In genomic region chr3:46714728-46715506, GRCh38 we compare ENCODE assay signal across 19 cellular contexts. TPM values are rescaled to one million over a fixed set of nuclear protein-coding genes. Genes with fewer than 3 reads are reported as not detected.
DNase-seq lines count a peak whose midpoint lies in the region; ATAC-seq, FAIRE-seq and TF ChIP-seq lines count a peak whose summit lies in the region.
"Had no signal": no experiment of that assay in that cellular context is flagged by ENCODE, and none has a peak within 500 bp of the region (broad histone marks: within the 10 kb centered on the region; RNA-seq: fewer than 3 reads in every experiment).

No MANE protein-coding gene starts in this region.

- no peaks in the 10 kb centered on the region for H3K9me3 ChIP-seq in T-helper 17 cell (ENCODE audit: control insufficient read depth, low read length, poor library complexity, severe bottlenecking)
- H3K9me3 ChIP-seq: BE2C had no signal

- H3K27me3 Mint-ChIP-seq in activated CD4-positive, alpha-beta T cell treated with anti-CD3 and anti-CD28 coated beads, Interleukin-2, amount 10 ng/mL, durations not matched to agents 24 days and 14 days = peaks cover 10% of the 10 kb centered on the region
- H3K27me3 Mint-ChIP-seq in T-helper 17 cell = peaks cover 20% of the 10 kb centered on the region

- ATAC-seq in T-helper 17 cell (no peak), GM21367 (IDR thresholded peaks at IDR 0.05; ENCODE audit: unreplicated experiment) (no peak), GM19351 (IDR thresholded peaks at IDR 0.05; ENCODE audit: unreplicated experiment) (no peak)

- H3K9me3 Mint-ChIP-seq in activated CD4-positive, alpha-beta T cell treated with anti-CD3 and anti-CD28 coated beads, Interleukin-2, amount 10 ng/mL, durations not matched to agents 24 days and 14 days = no peaks in the 10 kb centered on the region
- H3K9me3 Mint-ChIP-seq: CD4-positive, alpha-beta memory T cell had no signal

- no peak overlapping the region for H3K4me3 Mint-ChIP-seq in activated CD4-positive, alpha-beta T cell treated with anti-CD3 and anti-CD28 coated beads, Interleukin-2, amount 10 ng/mL, durations not matched to agents 24 days and 14 days
- no peak overlapping the region for H3K4me3 Mint-ChIP-seq in T-helper 17 cell
- H3K4me3 Mint-ChIP-seq: CD4-positive, alpha-beta memory T cell had no signal

- no peaks in the 10 kb centered on the region for H3K36me3 Mint-ChIP-seq in activated CD4-positive, alpha-beta T cell treated with anti-CD3 and anti-CD28 coated beads, Interleukin-2, amount 10 ng/mL, durations not matched to agents 24 days and 14 days (ENCODE audit: low read depth)
- no peaks in the 10 kb centered on the region for H3K36me3 Mint-ChIP-seq in T-helper 17 cell (ENCODE audit: low read depth)
- H3K36me3 Mint-ChIP-seq: CD4-positive, alpha-beta memory T cell had no signal

- peak; percentile 3 for DNase-seq in activated CD4-positive, alpha-beta T cell treated with anti-CD3 and anti-CD28 coated beads for 48 hours
- DNase-seq in activated CD4-positive, alpha-beta T cell treated with anti-CD3 and anti-CD28 coated beads, Interleukin-2, amount 10 ng/mL, durations not matched to agents 24 days and 14 days = no peak
- no peak for DNase-seq in T-helper 17 cell
- DNase-seq in mesenteric fat pad (ENCODE audit: low spot score) = peak; percentile 72
- DNase-seq in stimulated activated CD8-positive, alpha-beta memory T cell treated with anti-CD3 and anti-CD28 coated beads, Interleukin-4, amount 100 ng/mL, for 48 hours = peak; percentile 9
- no peak for DNase-seq in GM12892 (ENCODE audit: insufficient read length)
- DNase-seq: BE2C; CD4-positive, alpha-beta memory T cell; NCI-H146; NCI-H2081 treated with DMSO at 0.1 percent for 48 hours; NCI-H510A treated with DMSO at 0.1 percent for 48 hours; SHP77 had no signal

- H3K27ac Mint-ChIP-seq in activated CD4-positive, alpha-beta T cell treated with anti-CD3 and anti-CD28 coated beads, Interleukin-2, amount 10 ng/mL, durations not matched to agents 24 days and 14 days = no peak overlapping the region
- peak overlapping the region; percentile 53 for H3K27ac Mint-ChIP-seq in T-helper 17 cell

- FAIRE-seq in GM12892 (lab: Jason Lieb, UNC) = no peak
- FAIRE-seq: H1, RCC 7860 had no signal

- no peaks in the 10 kb centered on the region for H3K4me1 Mint-ChIP-seq in activated CD4-positive, alpha-beta T cell treated with anti-CD3 and anti-CD28 coated beads, Interleukin-2, amount 10 ng/mL, durations not matched to agents 24 days and 14 days
- peaks cover 6% of the 10 kb centered on the region for H3K4me1 Mint-ChIP-seq in T-helper 17 cell

- intact Hi-C loops in activated CD4-positive, alpha-beta T cell treated with anti-CD3 and anti-CD28 coated beads, Interleukin-2, amount 10 ng/mL, durations not matched to agents 24 days and 14 days (cut with micrococcal nuclease) = no loop called here

- TF ChIP-seq POLR2A in GM12892 (IDR thresholded peaks at IDR 0.05; ENCODE audit: low read depth, low read length) = no peak

RNA-seq across cellular contexts. Expression of gene PRSS50, which starts 2.8 kb away (rescaled TPM):
- not detected in 2 replicates for total RNA-seq in activated CD4-positive, alpha-beta T cell treated with anti-CD3 and anti-CD28 coated beads, Interleukin-2, amount 10 ng/mL, durations not matched to agents 24 days and 14 days
- total RNA-seq in T-helper 17 cell (not detected), mesenteric fat pad (not detected)
- not detected for polyA plus RNA-seq in GM12892 (2012; ENCODE audit: missing spikeins)
- total RNA-seq: Calu3; CD4-positive, alpha-beta memory T cell; MCF 10A had no signal
- polyA plus RNA-seq: AG04450; CD4-positive, alpha-beta memory T cell had no signal

RNA-seq across cellular contexts. Expression of gene TMIE, which starts 13.7 kb away (rescaled TPM):
- 0.19 TPM in 1 of 2 replicates, not detected in the other for total RNA-seq in activated CD4-positive, alpha-beta T cell treated with anti-CD3 and anti-CD28 coated beads, Interleukin-2, amount 10 ng/mL, durations not matched to agents 24 days and 14 days
- 1 to 10 TPM in 1 of 2 donors, under 1 TPM in 1; 0.86 to 1.3 TPM for total RNA-seq in T-helper 17 cell
- 0.19 TPM for total RNA-seq in mesenteric fat pad
- polyA plus RNA-seq in GM12892 (2012; ENCODE audit: missing spikeins) = not detected
- polyA plus RNA-seq: AG04450 had no signal

RNA-seq across cellular contexts. Expression of gene ALS2CL, which starts 21.4 kb away (rescaled TPM):
- 0.47 and 0.99 TPM in 2 replicates for total RNA-seq in activated CD4-positive, alpha-beta T cell treated with anti-CD3 and anti-CD28 coated beads, Interleukin-2, amount 10 ng/mL, durations not matched to agents 24 days and 14 days
- 10 to 100 TPM; 21.1 to 38.4 TPM for total RNA-seq in T-helper 17 cell
- 8.4 TPM for total RNA-seq in mesenteric fat pad
- polyA plus RNA-seq in GM12892 (2012; ENCODE audit: missing spikeins) = not detected

Comparison
In these comparisons a context has a peak if more than half of its experiments do, and no peak if none do; other contexts are left out.
1. DNase-seq: peak in activated CD4-positive, alpha-beta T cell treated with anti-CD3 and anti-CD28 coated beads for 48 hours (single experiment), mesenteric fat pad (single experiment) and stimulated activated CD8-positive, alpha-beta memory T cell treated with anti-CD3 and anti-CD28 coated beads, Interleukin-4, amount 100 ng/mL, for 48 hours (single experiment); none in activated CD4-positive, alpha-beta T cell treated with anti-CD3 and anti-CD28 coated beads, Interleukin-2, amount 10 ng/mL, durations not matched to agents 24 days and 14 days (single experiment), T-helper 17 cell (0 of 3) and GM12892 (single experiment).